In genomic region chr17:78268960-78269892, GRCh38 we compare ENCODE assay signal across 14 cellular contexts. TPM values are rescaled to one million over a fixed set of nuclear protein-coding genes. Genes with fewer than 3 reads are reported as not detected.
DNase-seq lines count a peak whose midpoint lies in the region; ATAC-seq and TF ChIP-seq lines count a peak whose summit lies in the region.
"Had no signal": no experiment of that assay in that cellular context is flagged by ENCODE, and none has a peak within 500 bp of the region (broad histone marks: within the 10 kb centered on the region; RNA-seq: fewer than 3 reads in every experiment).

No MANE protein-coding gene starts in this region.

- intact Hi-C loops in Right ventricle myocardium inferior (cut with DNase I) (no loop called here), left ventricle myocardium inferior (cut with micrococcal nuclease) (no loop called here)

- H3K9me3 ChIP-seq in left ventricle myocardium inferior (replicated peaks) (no peaks in the 10 kb centered on the region), upper lobe of left lung (no peaks in the 10 kb centered on the region)

- TF ChIP-seq CTCF in left ventricle myocardium inferior (IDR thresholded peaks at IDR 0.05; ENCODE audit: borderline replicate concordance) (no peak), upper lobe of left lung (IDR thresholded peaks at IDR 0.05) (no peak)

- H3K36me3 ChIP-seq in left ventricle myocardium inferior (no peaks in the 10 kb centered on the region), upper lobe of left lung (no peaks in the 10 kb centered on the region)

- H3K27me3 ChIP-seq in left ventricle myocardium inferior (ENCODE audit: low read depth) (peaks cover 42% of the 10 kb centered on the region), upper lobe of left lung (no peaks in the 10 kb centered on the region)

- DNase-seq in Right ventricle myocardium inferior (ENCODE audit: missing footprints) = peak; percentile 31
- DNase-seq in left ventricle myocardium inferior = no peak
- peak; percentile 92 for DNase-seq in amniotic epithelial cell (ENCODE audit: low read depth)
- peak; percentile 87 for DNase-seq in left kidney (ENCODE audit: low read depth, low spot score)
- peak in 1 of 2 donors; percentile 85 for DNase-seq in upper lobe of left lung
- DNase-seq in activated naive CD4-positive, alpha-beta T cell (lab: John Stamatoyannopoulos, UW) = no peak
- no peak for DNase-seq in stimulated activated naive CD4-positive, alpha-beta T cell (lab: John Stamatoyannopoulos, UW)
- DNase-seq: activated CD4-positive, alpha-beta T cell treated with anti-CD3 and anti-CD28 coated beads for 48 hours; GF-D8; head of caudate nucleus; SIG-M5 had no signal

- 55 to 80% methylated on average over 4 to 28 of the region's 34 CpGs for WGBS in upper lobe of left lung, 2 donors

- TF ChIP-seq POLR2A in upper lobe of left lung (IDR thresholded peaks at IDR 0.05) = no peak

- ATAC-seq in Right ventricle myocardium inferior (no peak), upper lobe of left lung (ENCODE audit: low FRiP score in 2 of 2) (no peak), HG03565 (IDR thresholded peaks at IDR 0.05; ENCODE audit: unreplicated experiment) (no peak)
- ATAC-seq: stimulated activated effector memory CD8-positive, alpha-beta T cell treated with anti-CD3 and anti-CD28 coated beads, Interleukin-12 subunit alpha, Interleukin-12 subunit beta, amount 100 ng/mL, for 72 hours had no signal

- no peak overlapping the region for H3K4me3 ChIP-seq in left ventricle myocardium inferior
- no peak overlapping the region for H3K4me3 ChIP-seq in upper lobe of left lung

- H3K27ac ChIP-seq in left ventricle myocardium inferior (replicated peaks) = no peak overlapping the region
- H3K27ac ChIP-seq in upper lobe of left lung = peak overlapping the region in 3 of 4 donors; percentile 1 to 65 (median 48)

- H3K4me1 ChIP-seq in left ventricle myocardium inferior = peaks cover 25% of the 10 kb centered on the region
- peaks cover 54 to 67% (median 61%) of the 10 kb centered on the region in 4 donors for H3K4me1 ChIP-seq in upper lobe of left lung

- peak in 1 of 4 donors; percentile 28 for TF ChIP-seq EP300 in upper lobe of left lung (IDR thresholded peaks at IDR 0.05)

RNA-seq across cellular contexts. Expression of gene TMEM235, which starts 37.8 kb away (rescaled TPM):
- total RNA-seq in Right ventricle myocardium inferior (not detected), left ventricle myocardium inferior (not detected), upper lobe of left lung (not detected)
- total RNA-seq: activated T-helper 2 cell treated with anti-CD3 and anti-CD28 coated beads, Interferon-gamma antibody, Interleukin-2, Interleukin-4, amounts not matched to agents 10 μg/mL and 5 μg/mL and 100 μg/mL, durations not matched to agents 14 hours and 24 hours and 36 hours had no signal

RNA-seq across cellular contexts. Expression of gene BIRC5, which starts 55.2 kb away (rescaled TPM):
- 1.2 TPM for total RNA-seq in Right ventricle myocardium inferior
- total RNA-seq in left ventricle myocardium inferior = 0.69 TPM
- total RNA-seq in upper lobe of left lung = 1 to 10 TPM in 5 of 6 donors, not detected in 1; 1.4 to 6.4 (median 3.5) TPM

Comparison
In these comparisons a context has a peak if more than half of its experiments do, and no peak if none do; other contexts are left out.
1. DNase-seq: peak in Right ventricle myocardium inferior (single experiment), amniotic epithelial cell (single experiment) and left kidney (single experiment); none in left ventricle myocardium inferior (single experiment), activated naive CD4-positive, alpha-beta T cell (0 of 4) and stimulated activated naive CD4-positive, alpha-beta T cell (0 of 6).